In the genomic region with DNA sequence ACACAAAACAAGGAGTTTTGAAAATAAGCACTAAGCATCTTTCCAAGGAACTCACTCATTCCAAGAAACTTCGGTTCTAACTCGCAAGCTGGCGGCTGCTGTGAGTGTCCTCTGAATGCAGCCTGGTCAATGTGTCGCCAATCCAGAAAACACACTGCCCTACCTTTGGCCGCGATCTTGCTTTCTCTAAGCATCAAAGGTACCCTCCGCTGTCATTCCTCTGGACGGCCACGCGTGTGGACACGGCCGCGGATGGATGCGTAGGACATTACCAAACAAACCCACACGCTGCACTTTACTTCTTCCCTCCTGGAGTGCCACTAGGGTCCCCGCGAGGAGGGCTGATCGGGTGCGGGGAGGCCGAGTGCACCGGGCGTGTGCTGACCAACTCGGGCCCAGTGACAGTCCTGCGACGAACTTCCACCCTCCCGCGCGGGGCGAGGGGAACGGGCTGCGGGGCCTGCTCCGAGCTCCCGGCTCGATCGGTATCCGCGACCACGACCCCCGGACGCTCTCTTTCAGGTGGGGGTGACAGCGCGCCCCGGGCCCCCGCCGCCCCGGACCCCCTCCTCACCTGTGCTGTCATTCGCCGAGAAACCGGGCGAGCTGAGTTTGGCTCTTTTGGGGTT, we compare ENCODE assay signal across 8 cellular contexts. TPM values are rescaled to one million over a fixed set of nuclear protein-coding genes. Genes with fewer than 3 reads are reported as not detected.
DNase-seq lines count a peak whose midpoint lies in the region; ATAC-seq and TF ChIP-seq lines count a peak whose summit lies in the region.

No MANE protein-coding gene starts in this region.

- peak overlapping the region; percentile 86 for H3K27ac Mint-ChIP-seq in activated CD4-positive, alpha-beta T cell treated with anti-CD3 and anti-CD28 coated beads, Interleukin-2, amount 10 ng/mL, durations not matched to agents 24 days and 14 days
- H3K27ac Mint-ChIP-seq in nephron progenitor cell: peak overlapping the region; percentile 81

- intact Hi-C loops in activated CD4-positive, alpha-beta T cell treated with anti-CD3 and anti-CD28 coated beads, Interleukin-2, amount 10 ng/mL, durations not matched to agents 24 days and 14 days (cut with micrococcal nuclease): no loop called here
- intact Hi-C loops in esophagus squamous epithelium (cut with DNase I): loop anchor here (5.0 to 10.0 kb wide), 2 partner anchors 105 to 187 kb away; no protein-coding TSS in a partner anchor

- peak; percentile 8 for ATAC-seq in HG02938 (IDR thresholded peaks at IDR 0.05; ENCODE audit: unreplicated experiment)
- no peak for ATAC-seq in HG02884 (IDR thresholded peaks at IDR 0.05; ENCODE audit: unreplicated experiment)

- H3K4me1 ChIP-seq in esophagus squamous epithelium: peaks cover 11 to 59% (median 40%) of the 10 kb centered on the region in 3 donors

- H3K27me3 ChIP-seq in GM06990 (replicated peaks; ENCODE audit: control insufficient read depth, insufficient read depth, low read length) (no peaks in the 10 kb centered on the region), esophagus squamous epithelium (no peaks in the 10 kb centered on the region)

- peaks cover 50% of the 10 kb centered on the region for H3K4me1 Mint-ChIP-seq in activated CD4-positive, alpha-beta T cell treated with anti-CD3 and anti-CD28 coated beads, Interleukin-2, amount 10 ng/mL, durations not matched to agents 24 days and 14 days
- H3K4me1 Mint-ChIP-seq in nephron progenitor cell: peaks cover 61% of the 10 kb centered on the region

- H3K4me3 ChIP-seq in GM06990 (replicated peaks; ENCODE audit: low read depth, low read length) (peak overlapping the region; percentile 91), esophagus squamous epithelium (peak overlapping the region; percentile 94 to 98 (median 94))

- 0 to 10% methylated on average over 6 to 14 of the region's 50 CpGs for WGBS in esophagus squamous epithelium, 2 donors

- no peaks in the 10 kb centered on the region for H3K9me3 ChIP-seq in esophagus squamous epithelium

- peak overlapping the region; percentile 84 for H3K4me3 Mint-ChIP-seq in activated CD4-positive, alpha-beta T cell treated with anti-CD3 and anti-CD28 coated beads, Interleukin-2, amount 10 ng/mL, durations not matched to agents 24 days and 14 days
- H3K4me3 Mint-ChIP-seq in nephron progenitor cell: peak overlapping the region; percentile 98

- H3K36me3 Mint-ChIP-seq in activated CD4-positive, alpha-beta T cell treated with anti-CD3 and anti-CD28 coated beads, Interleukin-2, amount 10 ng/mL, durations not matched to agents 24 days and 14 days (ENCODE audit: low read depth): peaks cover 26% of the 10 kb centered on the region
- H3K36me3 Mint-ChIP-seq in nephron progenitor cell (ENCODE audit: low read depth): peaks cover 39% of the 10 kb centered on the region

- peak; percentile 51 for DNase-seq in GM06990 (ENCODE audit: extremely low read depth, insufficient read length)
- peak; percentile 77 for DNase-seq in activated CD4-positive, alpha-beta T cell treated with anti-CD3 and anti-CD28 coated beads, Interleukin-2, amount 10 ng/mL, durations not matched to agents 24 days and 14 days
- no peak for DNase-seq in esophagus squamous epithelium (lab: John Stamatoyannopoulos, UW)
- peak; percentile 53 for DNase-seq in nephron progenitor cell
- DNase-seq in SIG-M5 (lab: John Stamatoyannopoulos, UW): no peak
- no peak for DNase-seq in NCI-H2107 treated with DMSO at 0.1 percent for 48 hours (lab: John Stamatoyannopoulos, UW; ENCODE audit: unreplicated experiment)

- no peak for TF ChIP-seq POLR2A in esophagus squamous epithelium (IDR thresholded peaks at IDR 0.05)

- H3K36me3 ChIP-seq in GM06990 (ENCODE audit: control insufficient read depth, insufficient read depth, low read length) (no peaks in the 10 kb centered on the region; the same call in 1 of the 2 replicates), esophagus squamous epithelium (no peaks in the 10 kb centered on the region)

- no peak for TF ChIP-seq CTCF in GM06990 (IDR thresholded peaks at IDR 0.05; ENCODE audit: insufficient read depth, low read length, poor library complexity, severe bottlenecking)
- no peak for TF ChIP-seq CTCF in esophagus squamous epithelium (IDR thresholded peaks at IDR 0.05)
- TF ChIP-seq CTCF in nephron progenitor cell (IDR thresholded peaks at IDR 0.05): no peak

- H3K27me3 Mint-ChIP-seq in activated CD4-positive, alpha-beta T cell treated with anti-CD3 and anti-CD28 coated beads, Interleukin-2, amount 10 ng/mL, durations not matched to agents 24 days and 14 days: peaks cover 11% of the 10 kb centered on the region
- H3K27me3 Mint-ChIP-seq in nephron progenitor cell (ENCODE audit: low read depth, poor library complexity): peaks cover 10% of the 10 kb centered on the region

- peak overlapping the region; percentile 87 to 99 (median 97) for H3K27ac ChIP-seq in esophagus squamous epithelium

- no peaks in the 10 kb centered on the region for H3K9me3 Mint-ChIP-seq in activated CD4-positive, alpha-beta T cell treated with anti-CD3 and anti-CD28 coated beads, Interleukin-2, amount 10 ng/mL, durations not matched to agents 24 days and 14 days
- H3K9me3 Mint-ChIP-seq in nephron progenitor cell: no peaks in the 10 kb centered on the region

RNA-seq across cellular contexts. Expression of a gene that starts 1.1 kb away (rescaled TPM):
- 42.3 and 45.3 TPM in 2 replicates for total RNA-seq in activated CD4-positive, alpha-beta T cell treated with anti-CD3 and anti-CD28 coated beads, Interleukin-2, amount 10 ng/mL, durations not matched to agents 24 days and 14 days
- total RNA-seq in esophagus squamous epithelium: 10 to 100 TPM; 14.5 to 53.6 (median 37.5) TPM

Comparison
In these comparisons a context has a peak if more than half of its experiments do, and no peak if none do; other contexts are left out.
1. DNase-seq: peak in GM06990 (single experiment), activated CD4-positive, alpha-beta T cell treated with anti-CD3 and anti-CD28 coated beads, Interleukin-2, amount 10 ng/mL, durations not matched to agents 24 days and 14 days (single experiment) and nephron progenitor cell (single experiment); none in esophagus squamous epithelium (single experiment), SIG-M5 (single experiment) and NCI-H2107 treated with DMSO at 0.1 percent for 48 hours (single experiment).